ENCODE assay signal across 3 cellular contexts in genomic region chr12:114150584-114150983, GRCh38.
DNase-seq lines count a peak whose midpoint lies in the region; ATAC-seq, FAIRE-seq and TF ChIP-seq lines count a peak whose summit lies in the region.
"Not testable (repeated sequence)": the region's sequence is repeated elsewhere in the genome, so short reads cannot be mapped to it uniquely, and the experiment has no call there.

No MANE protein-coding gene starts in this region.

- not testable (repeated sequence) for TF ChIP-seq EP300 in K562 (IDR thresholded peaks at IDR 0.05; ENCODE audit: low read length); H1 (IDR thresholded peaks at IDR 0.05; ENCODE audit: borderline replicate concordance in 1 of 2, low read depth in 2 of 2, low read length in 2 of 2)

- H3K4me3 ChIP-seq in HEK293 (ENCODE audit: low read depth, low read length); K562; H1 (ENCODE audit: extremely low read depth in 1 of 4, insufficient read depth in 2 of 4, low read depth in 3 of 4, low read length in 4 of 4): not testable (repeated sequence)

- TF ChIP-seq RAD21 in K562 (CRISPR knock-in tag; conservative IDR thresholded peaks at IDR 0.05 in 1 of 2, IDR thresholded peaks at IDR 0.05 in 1 of 2); H1 (IDR thresholded peaks at IDR 0.05 in 1 of 2, conservative IDR thresholded peaks at IDR 0.05 in 1 of 2; ENCODE audit: low read depth in 2 of 2, low read length in 2 of 2): not testable (repeated sequence)

- H2AK5ac ChIP-seq in H1 (ENCODE audit: low read depth, low read length): not testable (repeated sequence)

- CTCF ChIA-PET in HEK293 (lab: Yijun Ruan, JAX) (interaction anchor here (0.6 kb wide), 1 partner anchor 407 kb away, joined by 3 read pairs; no protein-coding TSS in a partner anchor), H1 (lab: Charles Lee; ENCODE audit: partially characterized antibody) (interaction anchor here (1.0 kb wide), 1 partner anchor 15 kb away, joined by 3 read pairs; no protein-coding TSS in a partner anchor)
- CTCF ChIA-PET in K562 (lab: Yijun Ruan, JAX; ENCODE audit: low intra/inter-chr PET ratio): not testable (repeated sequence)

- H3K79me2 ChIP-seq in K562 (ENCODE audit: control insufficient read depth, insufficient read depth, low read length); H1 (ENCODE audit: control insufficient read depth in 1 of 2, insufficient read depth in 2 of 2, low read length in 2 of 2): not testable (repeated sequence)

- H3K4me2 ChIP-seq in K562 (ENCODE audit: insufficient read depth, low read length); H1 (ENCODE audit: insufficient read depth in 1 of 2, low read depth in 2 of 2, low read length in 2 of 2): not testable (repeated sequence)

- not testable (repeated sequence) for H4K8ac ChIP-seq in H1 (ENCODE audit: extremely low read depth, insufficient read depth, low read length)

- H4K91ac ChIP-seq in H1 (replicated peaks; ENCODE audit: insufficient read length, low read length): not testable (repeated sequence)

- not testable (repeated sequence) for BruUV-seq in K562 (replicated peaks; lab: Mats Ljungman, UMichigan)

- H3K27me3 ChIP-seq in K562 (ENCODE audit: control insufficient read depth in 2 of 2, insufficient read depth in 2 of 2, low read length in 2 of 2); H1 (replicated peaks in 1 of 4; ENCODE audit: control insufficient read depth in 3 of 4, extremely low read depth in 1 of 4, insufficient read depth in 3 of 4, low read length in 3 of 4): not testable (repeated sequence)

- not testable (repeated sequence) for H2AFZ ChIP-seq in K562 (ENCODE audit: low read depth, low read length); H1 (ENCODE audit: low read length)

- not testable (repeated sequence) for H3K14ac ChIP-seq in H1 (ENCODE audit: insufficient read length)

- H2BK120ac ChIP-seq in H1 (replicated peaks; ENCODE audit: low read depth, low read length): not testable (repeated sequence)

- H3K4me1 ChIP-seq in HEK293 (ENCODE audit: control insufficient read depth, insufficient read depth, low read length); K562 (replicated peaks in 1 of 2; ENCODE audit: control insufficient read depth in 2 of 2, insufficient read depth in 2 of 2, low read length in 2 of 2); H1 (replicated peaks in 1 of 4; ENCODE audit: control insufficient read depth in 3 of 4, insufficient read depth in 4 of 4, low read length in 3 of 4): not testable (repeated sequence)

- in situ Hi-C loops in K562 (cut with MboI): not testable (repeated sequence)

- not testable (repeated sequence) for H3K56ac ChIP-seq in H1 (replicated peaks; ENCODE audit: insufficient read length, low read depth, low read length)

- H3K79me1 ChIP-seq in H1 (ENCODE audit: low read depth, low read length): not testable (repeated sequence)

- H3K4ac ChIP-seq in H1 (replicated peaks; ENCODE audit: insufficient read length, low read depth, low read length): not testable (repeated sequence)

- intact Hi-C loops in K562 (cut with micrococcal nuclease): not testable (repeated sequence)

- TF ChIP-seq CTCF in HEK293 (tag by site-specific recombination; IDR thresholded peaks at IDR 0.05); K562 (IDR thresholded peaks at IDR 0.05 in 2 of 3, conservative IDR thresholded peaks at IDR 0.05 in 1 of 3; ENCODE audit: insufficient read depth in 2 of 3, low read depth in 1 of 3, low read length in 3 of 3); H1 (IDR thresholded peaks at IDR 0.05; ENCODE audit: control extremely low read depth in 1 of 3, insufficient read depth in 1 of 3, low read depth in 1 of 3, low read length in 3 of 3): not testable (repeated sequence)

- POLR2A ChIA-PET in HEK293 (lab: Yijun Ruan, JAX); K562 (lab: Yijun Ruan, JAX); H1 (lab: Charles Lee; ENCODE audit: partially characterized antibody): not testable (repeated sequence)

- not testable (repeated sequence) for H3K23me2 ChIP-seq in H1 (ENCODE audit: low read depth, low read length)

- not testable (repeated sequence) for H3K9me3 ChIP-seq in HEK293 (ENCODE audit: control insufficient read depth, insufficient read depth, low read depth, low read length); K562 (replicated peaks; ENCODE audit: control insufficient read depth, insufficient read depth, low read depth, low read length); H1 (ENCODE audit: insufficient read depth in 2 of 2, low read depth in 1 of 2, low read length in 1 of 2)

- ATAC-seq in K562: not testable (repeated sequence)

- DNase-seq in K562 (ENCODE audit: extremely low read depth in 1 of 4, low spot score in 3 of 4); H1 (ENCODE audit: low read depth in 1 of 2, low spot score in 2 of 2): not testable (repeated sequence)

- not testable (repeated sequence) for H2BK5ac ChIP-seq in H1 (ENCODE audit: low read depth, low read length)

- H3K36me3 ChIP-seq in HEK293 (ENCODE audit: control insufficient read depth in 2 of 2, insufficient read depth in 1 of 2, low read length in 2 of 2); K562 (ENCODE audit: control insufficient read depth, insufficient read depth, low read length); H1 (ENCODE audit: control insufficient read depth in 2 of 4, insufficient read depth in 4 of 4, low read length in 3 of 4): not testable (repeated sequence)

- not testable (repeated sequence) for H3K27ac ChIP-seq in HEK293 (ENCODE audit: extremely low read depth, low read depth, low read length); K562 (ENCODE audit: extremely low read depth, low read depth, low read length); H1 (ENCODE audit: low read depth, low read length)

- H2BK12ac ChIP-seq in H1 (ENCODE audit: low read depth, low read length): not testable (repeated sequence)

- not testable (repeated sequence) for H4K20me1 ChIP-seq in K562 (replicated peaks; ENCODE audit: control insufficient read depth, insufficient read depth, low read length); H1 (replicated peaks in 1 of 2; ENCODE audit: control insufficient read depth in 1 of 2, insufficient read depth in 2 of 2, low read length in 2 of 2)

- not testable (repeated sequence) for H3K18ac ChIP-seq in H1 (ENCODE audit: extremely low read depth, low read length)

- H4K5ac ChIP-seq in H1 (ENCODE audit: insufficient read length, low read depth, low read length): not testable (repeated sequence)

- not testable (repeated sequence) for H2BK15ac ChIP-seq in H1 (ENCODE audit: low read length)

- H3K23ac ChIP-seq in H1 (ENCODE audit: insufficient read length): not testable (repeated sequence)

- not testable (repeated sequence) for H3K9me1 ChIP-seq in K562 (ENCODE audit: control insufficient read depth, insufficient read depth, low read length)

- not testable (repeated sequence) for H2BK20ac ChIP-seq in H1 (ENCODE audit: low read length)

- H3K9ac ChIP-seq in K562 (ENCODE audit: insufficient read depth in 1 of 2, low read depth in 2 of 2, low read length in 2 of 2); H1 (replicated peaks in 1 of 4; ENCODE audit: extremely low read depth in 1 of 4, low read depth in 3 of 4, low read length in 3 of 4): not testable (repeated sequence)

- TF ChIP-seq POLR2A in K562 (conservative IDR thresholded peaks at IDR 0.05); H1 (IDR thresholded peaks at IDR 0.05; ENCODE audit: control extremely low read depth in 1 of 2, low read depth in 2 of 2, low read length in 2 of 2): not testable (repeated sequence)

- not testable (repeated sequence) for FAIRE-seq in K562 (lab: Jason Lieb, UNC); H1 (lab: Jason Lieb, UNC)

TF ChIP-seq in K562, 482 proteins besides CTCF, POLR2A, EP300 and RAD21:
- peak; percentile 94 for TF ChIP-seq ZNF146 (CRISPR knock-in tag; IDR thresholded peaks at IDR 0.05; ENCODE audit: unreplicated experiment)
- peak; percentile 75 for TF ChIP-seq RBM25 (IDR thresholded peaks at IDR 0.05; ENCODE audit: low read depth, low read length, severe bottlenecking)

TF ChIP-seq in H1, 55 proteins besides CTCF, POLR2A, EP300 and RAD21:
- peak; percentile 38; the same call in 1 of the 2 replicates for TF ChIP-seq KDM1A (IDR thresholded peaks at IDR 0.05; ENCODE audit: borderline replicate concordance, low read length)
TF ChIP-seq in H1: peak in this region for 1; not testable (repeated sequence) for 54.
